In the genomic region with DNA sequence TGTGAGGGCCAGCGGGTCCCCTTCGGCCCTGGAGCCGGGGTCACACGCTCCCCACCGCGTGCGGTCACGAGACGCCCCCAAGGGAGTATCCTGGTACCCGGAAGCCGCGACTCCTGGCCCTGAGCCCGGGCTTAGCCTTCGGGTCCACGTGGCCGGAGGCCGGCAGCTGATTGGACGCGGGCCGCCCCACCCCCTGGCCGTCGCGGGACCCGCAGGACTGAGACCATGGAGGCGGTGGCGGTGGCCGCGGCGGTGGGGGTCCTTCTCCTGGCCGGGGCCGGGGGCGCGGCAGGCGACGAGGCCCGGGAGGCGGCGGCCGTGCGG, we compare ENCODE assay signal across 8 cellular contexts. TPM values are rescaled to one million over a fixed set of nuclear protein-coding genes. Genes with fewer than 3 reads are reported as not detected.
DNase-seq lines count a peak whose midpoint lies in the region; ATAC-seq, FAIRE-seq and TF ChIP-seq lines count a peak whose summit lies in the region.

NAGLU (plus strand) TSS at position 194 of the 324 bp plus-strand sequence; CDS start at position 226, 32 bp downstream.

- ATAC-seq in HG02763 (IDR thresholded peaks at IDR 0.05; ENCODE audit: unreplicated experiment) (peak; percentile 81), left cardiac atrium (peak; percentile 90 to 93)

- no peaks in the 10 kb centered on the region for H3K27me3 ChIP-seq in prostate gland (replicated peaks; ENCODE audit: insufficient read depth)

- peak; percentile 87 for FAIRE-seq in GM12892 (lab: Jason Lieb, UNC)

- H3K4me3 ChIP-seq in prostate gland, result peak within 1 kb of the TSS; percentile 63 to 83

- WGBS in prostate gland, result 0% methylated on average over 13 of the region's 40 CpGs

- TF ChIP-seq CTCF in prostate gland (IDR thresholded peaks at IDR 0.05), result peak in 1 of 4 experiments; percentile 14

- peak within 1 kb of the TSS; percentile 87 to 94 for H3K27ac ChIP-seq in prostate gland

- peaks cover 8% of the 10 kb centered on the region for H3K4me1 ChIP-seq in prostate gland (replicated peaks)

- DNase-seq in GM12892 (ENCODE audit: insufficient read length), result peak; percentile 100
- DNase-seq in NCI-H1417 treated with DMSO at 0.1 percent for 48 hours (lab: John Stamatoyannopoulos, UW), result peak; percentile 25
- peak; percentile 71 for DNase-seq in amniotic epithelial cell (ENCODE audit: low read depth)
- peak; percentile 98 for DNase-seq in left cardiac atrium
- peak; percentile 94 for DNase-seq in prostate gland (ENCODE audit: low spot score)
- DNase-seq in ureter (ENCODE audit: low spot score), result peak; percentile 97

- no peaks in the 10 kb centered on the region for H3K9me3 ChIP-seq in prostate gland

- TF ChIP-seq POLR2A in GM12892 (IDR thresholded peaks at IDR 0.05; ENCODE audit: low read depth, low read length) (peak; percentile 72), prostate gland (IDR thresholded peaks at IDR 0.05) (peak; percentile 58)

- no peaks in the 10 kb centered on the region for H3K36me3 ChIP-seq in prostate gland

- intact Hi-C loops in T-helper 1 cell treated with Interleukin-12 subunit alpha and Interleukin-12 subunit beta and Interleukin-4 antibody, amounts not matched to agents 30 ng/mL and 1 ng/mL, for 36 hours (cut with micrococcal nuclease), result loop anchor here (1.0 to 5.0 kb wide), 5 partner anchors 41 to 519 kb away; partner anchors contain the start of genes DNAJC7, KCNH4, PLEKHH3 and PSMC3IP
- intact Hi-C loops in left cardiac atrium (cut with DNase I) (no loop called here), prostate gland (cut with DNase I) (no loop called here)

RNA-seq across cellular contexts. Expression of gene NAGLU, which starts in this region (rescaled TPM):
- polyA plus RNA-seq in GM12892 (2012; ENCODE audit: missing spikeins), result 6.6 TPM
- 19.6 and 22.2 TPM in 2 replicates for total RNA-seq in T-helper 1 cell treated with Interleukin-12 subunit alpha and Interleukin-12 subunit beta and Interleukin-4 antibody, amounts not matched to agents 30 ng/mL and 1 ng/mL, for 36 hours
- total RNA-seq in left cardiac atrium, result 10 to 100 TPM; 15.1 to 20.7 TPM
- 100 to 1,000 TPM in 1 of 2 donors, 10 to 100 TPM in 1; 81.5 to 123 TPM for total RNA-seq in prostate gland
- total RNA-seq in ureter, result 33.1 TPM

Comparison
In these comparisons a context has a peak if more than half of its experiments do, and no peak if none do; other contexts are left out.
1. Peak in every context shown above with its lines: DNase-seq, ATAC-seq, H3K4me3 ChIP-seq and H3K27ac ChIP-seq.
2. DNase-seq: peak in every context shown above with its lines; median percentile 100 in GM12892; 98 in left cardiac atrium; 97 in ureter; 94 in prostate gland; 71 in amniotic epithelial cell; 25 in NCI-H1417 treated with DMSO at 0.1 percent for 48 hours.